10 cellular contexts compared by ENCODE assay signal in the genomic region with DNA sequence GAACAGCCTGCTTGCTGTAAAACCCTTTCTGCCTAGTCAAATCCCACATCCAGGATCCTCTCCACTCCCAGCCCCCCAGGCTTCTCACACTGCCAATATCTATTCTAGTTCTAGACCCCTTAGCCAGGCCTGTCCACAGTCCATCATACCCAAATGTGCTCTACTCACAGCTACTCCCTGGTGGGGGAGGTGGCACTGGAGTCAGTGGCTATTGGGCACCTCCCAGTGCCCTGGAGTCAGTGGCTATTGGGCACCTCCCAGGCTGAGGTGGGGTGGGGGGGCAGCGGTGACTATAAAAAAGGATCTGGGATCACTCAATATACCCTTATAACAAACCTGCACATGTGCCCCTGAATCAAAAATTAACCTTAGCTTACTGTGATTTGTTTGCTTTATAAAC. TPM values are rescaled to one million over a fixed set of nuclear protein-coding genes. Genes with fewer than 3 reads are reported as not detected.
DNase-seq lines count a peak whose midpoint lies in the region; ATAC-seq, FAIRE-seq and TF ChIP-seq lines count a peak whose summit lies in the region.
"Had no signal": no experiment of that assay in that cellular context is flagged by ENCODE, and none has a peak within 500 bp of the region (broad histone marks: within the 10 kb centered on the region; RNA-seq: fewer than 3 reads in every experiment).

No MANE protein-coding gene starts in this region.

- no peak overlapping the region for H2BK120ac ChIP-seq in mesenchymal stem cell (ENCODE audit: low read depth, low read length)

- intact Hi-C loops in heart right ventricle (cut with DNase I) (no loop called here), left cardiac atrium (cut with DNase I) (no loop called here), upper lobe of right lung (cut with DNase I) (no loop called here)

- H2BK12ac ChIP-seq in mesenchymal stem cell (ENCODE audit: low read length in 2 of 2) = no peak overlapping the region

- H3K9ac ChIP-seq in mesenchymal stem cell (ENCODE audit: low read length) = no peak overlapping the region

- peaks cover 30% of the 10 kb centered on the region for H3K27me3 Mint-ChIP-seq in WTC11 (ENCODE audit: low read depth)

- ATAC-seq in heart right ventricle (no peak), left cardiac atrium (no peak), WTC11 (no peak), upper lobe of right lung (no peak), GM21515 (IDR thresholded peaks at IDR 0.05; ENCODE audit: unreplicated experiment) (no peak)

- peak overlapping the region in 1 of 10 donors; percentile 24 for H3K27ac ChIP-seq in heart right ventricle
- H3K27ac ChIP-seq in mesenchymal stem cell (ENCODE audit: low read length, poor library complexity, severe bottlenecking) = no peak overlapping the region
- H3K27ac ChIP-seq in upper lobe of right lung = no peak overlapping the region
- H3K27ac ChIP-seq: SJSA1 had no signal

- no peak overlapping the region for H3K18ac ChIP-seq in mesenchymal stem cell (ENCODE audit: low read depth in 1 of 2, low read length in 2 of 2)

- H3K14ac ChIP-seq in mesenchymal stem cell (ENCODE audit: low read length in 2 of 2) = no peak overlapping the region

- H2AK5ac ChIP-seq in mesenchymal stem cell (ENCODE audit: low read length, severe bottlenecking) = no peak overlapping the region

- POLR2A ChIA-PET in WTC11 (lab: Charles Lee) = interaction anchor here (0.9 kb wide), 1 partner anchor 9 kb away, joined by 3 read pairs; no protein-coding TSS in a partner anchor

- H3K4ac ChIP-seq in mesenchymal stem cell (ENCODE audit: low read depth in 1 of 2, low read length in 2 of 2) = no peak overlapping the region

- no peak overlapping the region for H2BK15ac ChIP-seq in mesenchymal stem cell (ENCODE audit: low read depth, poor library complexity, severe bottlenecking)

- H3K36me3 ChIP-seq in heart right ventricle (no peaks in the 10 kb centered on the region), mesenchymal stem cell (ENCODE audit: control insufficient read depth in 1 of 2, insufficient read depth in 2 of 2, low read depth in 1 of 2, low read length in 2 of 2) (no peaks in the 10 kb centered on the region), upper lobe of right lung (no peaks in the 10 kb centered on the region)
- H3K36me3 ChIP-seq: SJSA1 had no signal

- 75 to 86% methylated on average over 1 of the region's 1 CpG for WGBS in heart right ventricle, 2 donors
- no CpG with 5 or more reads among the region's 1 CpG for WGBS in mesenchymal stem cell

- DNase-seq in heart right ventricle = no peak
- no peak for DNase-seq in left cardiac atrium
- no peak for DNase-seq in WTC11 (ENCODE audit: low spot score)
- DNase-seq in mesenchymal stem cell = no peak
- DNase-seq in upper lobe of right lung = no peak
- DNase-seq in urothelium cell line (ENCODE audit: low spot score) = no peak
- no peak for DNase-seq in NCI-H2107 (lab: John Stamatoyannopoulos, UW)

- H3K4me1 Mint-ChIP-seq in WTC11 = peaks cover 32% of the 10 kb centered on the region

- H3K4me3 ChIP-seq in heart right ventricle (peak overlapping the region in 6 of 10 donors; percentile 41 to 80 (median 65)), mesenchymal stem cell (ENCODE audit: insufficient read depth in 1 of 2, low read depth in 1 of 2, low read length in 2 of 2) (peak overlapping the region in 1 of 2 experiments; percentile 78), upper lobe of right lung (peak overlapping the region; percentile 64)

- H4K91ac ChIP-seq in mesenchymal stem cell (ENCODE audit: low read length) = no peak overlapping the region

- H3K4me3 Mint-ChIP-seq in WTC11 = peak overlapping the region; percentile 72

- CTCF ChIA-PET in WTC11 (lab: Charles Lee) = interaction anchor here (1.0 to 7.2 kb wide), 8 partner anchors 10 to 83 kb away, joined by 3 to 63 read pairs (median 8); no protein-coding TSS in a partner anchor

- H3K9me3 Mint-ChIP-seq in WTC11 = no peaks in the 10 kb centered on the region

- H3K23ac ChIP-seq in mesenchymal stem cell (ENCODE audit: low read length in 2 of 2) = no peak overlapping the region

- H3K27me3 ChIP-seq in heart right ventricle (peaks cover 0 to 4% (median 0%) of the 10 kb centered on the region in 7 donors), mesenchymal stem cell (ENCODE audit: control insufficient read depth in 1 of 2, insufficient read depth in 1 of 2, low read length in 2 of 2) (peaks cover 42 to 72% of the 10 kb centered on the region in 2 experiments), upper lobe of right lung (no peaks in the 10 kb centered on the region)
- H3K27me3 ChIP-seq: SJSA1 had no signal

- H3K4me2 ChIP-seq in mesenchymal stem cell (ENCODE audit: low read length, poor library complexity, severe bottlenecking) = peak overlapping the region; percentile 99

- no peaks in the 10 kb centered on the region for H3K36me3 Mint-ChIP-seq in WTC11

- no peak overlapping the region for H3K27ac Mint-ChIP-seq in WTC11

- TF ChIP-seq CTCF in heart right ventricle (IDR thresholded peaks at IDR 0.05) (no peak), WTC11 (IDR thresholded peaks at IDR 0.05) (no peak), upper lobe of right lung (IDR thresholded peaks at IDR 0.05) (no peak)

- no peak overlapping the region for H2BK5ac ChIP-seq in mesenchymal stem cell (ENCODE audit: low read depth, low read length, poor library complexity, severe bottlenecking)

- H3K4me1 ChIP-seq in heart right ventricle (peaks cover 4 to 29% (median 17%) of the 10 kb centered on the region in 9 donors), mesenchymal stem cell (ENCODE audit: control insufficient read depth, insufficient read depth, low read depth, low read length) (peaks cover 23% of the 10 kb centered on the region), upper lobe of right lung (peaks cover 18% of the 10 kb centered on the region)

- H2AFZ ChIP-seq in mesenchymal stem cell (ENCODE audit: low read depth, low read length) = no peak overlapping the region

- H3K9me3 ChIP-seq in heart right ventricle = no peaks in the 10 kb centered on the region
- H3K9me3 ChIP-seq in mesenchymal stem cell (ENCODE audit: control insufficient read depth, low read length) = no peaks in the 10 kb centered on the region
- no peaks in the 10 kb centered on the region for H3K9me3 ChIP-seq in upper lobe of right lung

- FAIRE-seq in urothelium cell line (lab: Jason Lieb, UNC) = no peak

- H3K79me1 ChIP-seq in mesenchymal stem cell (replicated peaks; ENCODE audit: low read length, poor library complexity, severe bottlenecking) = no peaks in the 10 kb centered on the region

- no peak overlapping the region for H4K8ac ChIP-seq in mesenchymal stem cell (ENCODE audit: low read length)

TF ChIP-seq in WTC11, 78 proteins besides CTCF, POLR2A, EP300 and RAD21:
- no peak for TF ChIP-seq ELF4 (CRISPR knock-in tag; IDR thresholded peaks at IDR 0.05; ENCODE audit: low read depth)

RNA-seq across cellular contexts. Expression of a gene that starts 0.8 kb away (rescaled TPM):
- 1 to 10 TPM in 2 of 10 donors, under 1 TPM in 8; 0.08 to 1.3 (median 0.71) TPM for total RNA-seq in heart right ventricle
- 1 to 10 TPM in 1 of 2 donors, under 1 TPM in 1; 0.16 to 2.7 TPM for polyA plus RNA-seq in heart right ventricle
- total RNA-seq in left cardiac atrium = 1 to 10 TPM in 1 of 2 donors, under 1 TPM in 1; 0.31 to 6.5 TPM
- 1.0 to 3.5 TPM (median 1.9 TPM) in 3 replicates for total RNA-seq in WTC11 (2021)
- 0.44 TPM for polyA plus RNA-seq in mesenchymal stem cell (2013, experiment 1 of 2)
- polyA plus RNA-seq in mesenchymal stem cell (2013, experiment 2 of 2) = 0.49 TPM
- total RNA-seq in upper lobe of right lung = 6.5 TPM

RNA-seq across cellular contexts. Expression of a gene that starts 6.4 kb away (rescaled TPM):
- total RNA-seq in heart right ventricle (not detected), left cardiac atrium (not detected), WTC11 (2021) (not detected in 3 replicates), upper lobe of right lung (not detected)
- not detected for polyA plus RNA-seq in heart right ventricle
- polyA plus RNA-seq in mesenchymal stem cell (2013, experiment 1 of 2) = not detected
- not detected for polyA plus RNA-seq in mesenchymal stem cell (2013, experiment 2 of 2)
- total RNA-seq: posterior vena cava, SJSA1 had no signal

RNA-seq across cellular contexts. Expression of a gene that starts 16.5 kb away (rescaled TPM):
- 100 to 1,000 TPM; 113 to 190 (median 151) TPM for total RNA-seq in heart right ventricle
- 10 to 100 TPM; 13.0 to 97.4 TPM for polyA plus RNA-seq in heart right ventricle
- total RNA-seq in left cardiac atrium = 10 to 100 TPM; 72.1 to 83.8 TPM
- 1.4 to 1.8 TPM (median 1.8 TPM) in 3 replicates for total RNA-seq in WTC11 (2021)
- polyA plus RNA-seq in mesenchymal stem cell (2013, experiment 1 of 2) = 34.5 TPM
- 31.6 TPM for polyA plus RNA-seq in mesenchymal stem cell (2013, experiment 2 of 2)
- total RNA-seq in upper lobe of right lung = 72.5 TPM

RNA-seq across cellular contexts. Expression of a gene that starts 25.3 kb away (rescaled TPM):
- 10 to 100 TPM in 3 of 10 donors, 1 to 10 TPM in 7; 5.3 to 16.0 (median 8.3) TPM for total RNA-seq in heart right ventricle
- polyA plus RNA-seq in heart right ventricle = 10 to 100 TPM in 1 of 2 donors, 1 to 10 TPM in 1; 8.2 to 13.1 TPM
- 1 to 10 TPM; 7.2 to 8.0 TPM for total RNA-seq in left cardiac atrium
- total RNA-seq in WTC11 (2021) = 58.7 to 73.4 TPM (median 64.6 TPM) in 3 replicates
- polyA plus RNA-seq in mesenchymal stem cell (2013, experiment 1 of 2) = 11.7 TPM
- polyA plus RNA-seq in mesenchymal stem cell (2013, experiment 2 of 2) = 12.3 TPM
- total RNA-seq in upper lobe of right lung = 18.1 TPM

RNA-seq across cellular contexts. Expression of a gene that starts 33.8 kb away (rescaled TPM):
- 10 to 100 TPM; 32.5 to 63.9 (median 40.9) TPM for total RNA-seq in heart right ventricle
- 10 to 100 TPM; 19.8 to 56.1 TPM for polyA plus RNA-seq in heart right ventricle
- total RNA-seq in left cardiac atrium = 10 to 100 TPM; 53.4 to 76.6 TPM
- total RNA-seq in WTC11 (2021) = 28.2 to 34.2 TPM (median 30.3 TPM) in 3 replicates
- 75.5 TPM for polyA plus RNA-seq in mesenchymal stem cell (2013, experiment 1 of 2)
- polyA plus RNA-seq in mesenchymal stem cell (2013, experiment 2 of 2) = 80.9 TPM
- 39.5 TPM for total RNA-seq in upper lobe of right lung

Comparison
In these comparisons a context has a peak if more than half of its experiments do, and no peak if none do; other contexts are left out.
1. RNA of a gene that starts 16.5 kb away (total RNA-seq): 113 to 190 TPM in heart right ventricle, 72.1 to 83.8 TPM in left cardiac atrium and 72.5 TPM in upper lobe of right lung (single experiment); 1.4 to 1.8 TPM in WTC11; every median in the first group is over 10 times any median in the second.